ENCODE assay signal across 8 cellular contexts in the genomic region with DNA sequence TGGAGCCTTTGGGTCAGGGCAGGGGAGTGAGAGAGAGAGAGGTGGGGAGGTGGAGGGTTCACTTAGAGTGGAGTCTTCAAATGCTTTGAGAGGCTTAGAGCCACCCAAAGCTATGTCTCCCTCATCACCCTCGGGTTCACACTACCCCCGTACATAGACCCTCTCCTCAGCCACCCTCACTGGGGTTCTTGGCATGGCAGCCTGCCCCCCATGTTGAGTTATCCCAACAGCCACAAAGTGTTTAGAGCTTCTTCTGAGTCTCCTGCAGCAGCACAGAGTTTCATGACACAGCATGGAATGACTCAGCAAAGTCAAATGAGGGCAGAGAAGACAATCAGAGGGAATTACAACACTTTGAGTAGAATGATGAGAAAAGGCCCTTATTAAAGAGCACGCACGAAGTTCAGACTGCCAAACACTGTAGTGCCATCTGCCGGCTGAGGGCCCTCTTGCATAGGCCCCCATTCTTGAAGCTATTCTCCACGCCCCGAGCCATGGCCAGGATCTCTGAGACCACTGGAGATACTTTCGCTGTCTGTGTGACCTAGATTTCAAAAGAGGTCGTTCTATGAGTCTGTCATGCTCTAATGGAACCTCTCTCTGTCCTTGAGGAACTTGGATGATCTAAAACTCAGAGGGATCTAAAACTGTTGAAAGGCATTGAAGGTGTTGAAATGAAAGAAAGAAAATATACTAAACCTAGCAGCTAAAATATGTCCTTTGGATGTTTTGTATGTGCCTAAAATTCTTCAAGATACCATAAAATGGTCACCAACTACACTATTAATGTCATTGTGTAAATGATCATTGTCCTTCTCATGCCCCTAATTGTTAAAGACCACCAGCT.
DNase-seq lines count a peak whose midpoint lies in the region; ATAC-seq lines count a peak whose summit lies in the region.

No MANE protein-coding gene starts in this region.

- peak overlapping the region; percentile 67 for H4K8ac ChIP-seq in mesenchymal stem cell (ENCODE audit: low read length)

- peaks cover 0 to 4% of the 10 kb centered on the region in 2 donors for H3K4me1 Mint-ChIP-seq in effector memory CD8-positive, alpha-beta T cell (ENCODE audit: low read depth in 2 of 2)

- peak overlapping the region; percentile 72 to 95 for H3K18ac ChIP-seq in mesenchymal stem cell (ENCODE audit: low read depth in 1 of 2, low read length in 2 of 2)

- no peak overlapping the region for H2BK120ac ChIP-seq in mesenchymal stem cell (ENCODE audit: low read depth, low read length)

- H3K27me3 Mint-ChIP-seq in effector memory CD8-positive, alpha-beta T cell, result peaks cover 0 to 5% of the 10 kb centered on the region in 2 donors

- ATAC-seq in GM18502 (IDR thresholded peaks at IDR 0.05; ENCODE audit: poor library complexity, unreplicated experiment) (peak; percentile 76), HG03280 (IDR thresholded peaks at IDR 0.05; ENCODE audit: unreplicated experiment) (peak; percentile 72)
- ATAC-seq in effector memory CD8-positive, alpha-beta T cell (replicated peaks), result peak; percentile 47

- no peaks in the 10 kb centered on the region for H3K36me3 ChIP-seq in mesenchymal stem cell (ENCODE audit: control insufficient read depth in 1 of 2, insufficient read depth in 2 of 2, low read depth in 1 of 2, low read length in 2 of 2)

- no peaks in the 10 kb centered on the region for H3K9me3 ChIP-seq in mesenchymal stem cell (ENCODE audit: control insufficient read depth, low read length)

- H3K14ac ChIP-seq in mesenchymal stem cell (ENCODE audit: low read length in 2 of 2), result no peak overlapping the region

- WGBS in mesenchymal stem cell, result 18% methylated on average over 9 of the region's 9 CpGs

- no peak overlapping the region for H3K4me2 ChIP-seq in mesenchymal stem cell (ENCODE audit: low read length, poor library complexity, severe bottlenecking)

- DNase-seq in A172 (ENCODE audit: low spot score), result peak; percentile 74
- DNase-seq in NCI-H526 (lab: John Stamatoyannopoulos, UW), result peak; percentile 70 to 90
- peak; percentile 37 to 39 for DNase-seq in activated CD4-positive, alpha-beta T cell treated with anti-CD3 and anti-CD28 coated beads, Interleukin-2, amount 50 U/mL, for 4 hours
- DNase-seq in effector memory CD8-positive, alpha-beta T cell, result peak; percentile 17 to 33 (median 24)
- peak; percentile 98 for DNase-seq in mesenchymal stem cell
- peak; percentile 15 to 27 for DNase-seq in stimulated activated CD8-positive, alpha-beta memory T cell treated with anti-CD3 and anti-CD28 coated beads, Interleukin-15, amount 100 ng/mL, for 48 hours (ENCODE audit: low read depth in 2 of 2)

- H2AK5ac ChIP-seq in mesenchymal stem cell (ENCODE audit: low read length, severe bottlenecking), result peak overlapping the region; percentile 31

- H3K9me3 Mint-ChIP-seq in effector memory CD8-positive, alpha-beta T cell, result no peaks in the 10 kb centered on the region

- H3K36me3 Mint-ChIP-seq in effector memory CD8-positive, alpha-beta T cell (ENCODE audit: insufficient read depth), result no peaks in the 10 kb centered on the region

- H4K91ac ChIP-seq in mesenchymal stem cell (ENCODE audit: low read length), result peak overlapping the region; percentile 87

- H3K4ac ChIP-seq in mesenchymal stem cell (ENCODE audit: low read depth in 1 of 2, low read length in 2 of 2), result peak overlapping the region in 1 of 2 experiments; percentile 81

- H3K27me3 ChIP-seq in mesenchymal stem cell (ENCODE audit: control insufficient read depth in 1 of 2, insufficient read depth in 1 of 2, low read length in 2 of 2), result no peaks in the 10 kb centered on the region

- no peak overlapping the region for H3K27ac Mint-ChIP-seq in effector memory CD8-positive, alpha-beta T cell

- H2BK15ac ChIP-seq in mesenchymal stem cell (ENCODE audit: low read depth, poor library complexity, severe bottlenecking), result peak overlapping the region; percentile 66

- peak overlapping the region; percentile 49 for H2BK5ac ChIP-seq in mesenchymal stem cell (ENCODE audit: low read depth, low read length, poor library complexity, severe bottlenecking)

- H3K4me3 Mint-ChIP-seq in effector memory CD8-positive, alpha-beta T cell, result no peak overlapping the region

- no peak overlapping the region for H3K23ac ChIP-seq in mesenchymal stem cell (ENCODE audit: low read length in 2 of 2)

- no peak overlapping the region for H3K27ac ChIP-seq in mesenchymal stem cell (ENCODE audit: low read length, poor library complexity, severe bottlenecking)

- peaks cover 6% of the 10 kb centered on the region for H3K4me1 ChIP-seq in mesenchymal stem cell (ENCODE audit: control insufficient read depth, insufficient read depth, low read depth, low read length)

- no peak overlapping the region for H2AFZ ChIP-seq in mesenchymal stem cell (ENCODE audit: low read depth, low read length)

- H2BK12ac ChIP-seq in mesenchymal stem cell (ENCODE audit: low read length in 2 of 2), result peak overlapping the region; percentile 40 to 97

- no peak overlapping the region for H3K4me3 ChIP-seq in mesenchymal stem cell (ENCODE audit: insufficient read depth in 1 of 2, low read depth in 1 of 2, low read length in 2 of 2)

- H3K79me1 ChIP-seq in mesenchymal stem cell (replicated peaks; ENCODE audit: low read length, poor library complexity, severe bottlenecking), result no peaks in the 10 kb centered on the region

- H3K9ac ChIP-seq in mesenchymal stem cell (ENCODE audit: low read length), result peak overlapping the region; percentile 77

Comparison
In these comparisons a context has a peak if more than half of its experiments do, and no peak if none do; other contexts are left out.
1. DNase-seq: peak in every context shown above with its lines; median percentile 98 in mesenchymal stem cell; 80 in NCI-H526; 74 in A172; 38 in activated CD4-positive, alpha-beta T cell treated with anti-CD3 and anti-CD28 coated beads, Interleukin-2, amount 50 U/mL, for 4 hours; 24 in effector memory CD8-positive, alpha-beta T cell; 21 in stimulated activated CD8-positive, alpha-beta memory T cell treated with anti-CD3 and anti-CD28 coated beads, Interleukin-15, amount 100 ng/mL, for 48 hours.